29 cellular contexts compared by ENCODE assay signal in genomic region chr14:58964598-58964928, GRCh38.
"Had no signal": no experiment of that assay in that cellular context is flagged by ENCODE, and none has a peak within 500 bp of the region (broad histone marks: within the 10 kb centered on the region; RNA-seq: fewer than 3 reads in every experiment).

No MANE protein-coding gene starts in this region.

- H3K36me3 ChIP-seq: adrenal gland, brain microvascular endothelial cell, Peyer's patch, SJSA1 had no signal

- DNase-seq: activated CD4-positive, alpha-beta T cell treated with anti-CD3 and anti-CD28 coated beads for 36 hours; activated CD4-positive, alpha-beta T cell treated with anti-CD3 and anti-CD28 coated beads, Interleukin-2, amount 10 ng/mL, durations not matched to agents 7 days and 5 days; activated CD4-positive, alpha-beta T cell treated with anti-CD3 and anti-CD28 coated beads, Interleukin-2, amount 50 U/mL, for 48 hours; activated CD8-positive, alpha-beta T cell treated with anti-CD3 and anti-CD28 coated beads, Interleukin-2, amount 10 ng/mL, durations not matched to agents 7 days and 5 days; activated gamma-delta T cell; activated naive CD4-positive, alpha-beta T cell treated with anti-CD3 and anti-CD28 coated beads for 36 hours; activated T-cell treated with anti-CD3 and anti-CD28 coated beads, Interleukin-2, amount 50 U/mL, for 24 hours; adrenal gland; brain microvascular endothelial cell; central memory CD4-positive, alpha-beta T cell; Karpas-422; KBM-7; NCI-H1417 treated with DMSO at 0.1 percent for 48 hours; NCI-H1694 treated with DMSO at 0.1 percent for 48 hours; NCI-H2029; NCI-H2107; NCI-H226; NCI-H446 treated with DMSO at 0.1 percent for 48 hours; NCI-H524; NK-92 treated with Interleukin-12 subunit alpha and Interleukin-12 subunit beta, amount 100 ng/mL, for 24 hours; PC-3; Peyer's patch; RPMI8226; SHP77 treated with DMSO at 0.1 percent for 48 hours; SK-N-SH had no signal

- ATAC-seq: activated CD4-positive, alpha-beta T cell treated with anti-CD3 and anti-CD28 coated beads for 36 hours; activated CD4-positive, CD25-positive, alpha-beta regulatory T cell treated with anti-CD3 and anti-CD28 coated beads, Interleukin-2, amount 50 U/mL, for 24 hours; activated CD8-positive, alpha-beta T cell treated with anti-CD3 and anti-CD28 coated beads, Interleukin-2, amount 10 ng/mL, durations not matched to agents 7 days and 5 days; activated naive CD4-positive, alpha-beta T cell treated with anti-CD3 and anti-CD28 coated beads, Interleukin-2, amount 50 U/mL, for 72 hours; PC-3 had no signal

- H3K4me1 ChIP-seq: Peyer's patch, SJSA1 had no signal

- H3K27me3 ChIP-seq: adrenal gland, brain microvascular endothelial cell, Peyer's patch, SJSA1 had no signal

- H3K4me3 ChIP-seq: adrenal gland, Peyer's patch, SJSA1 had no signal

- H3K9me3 ChIP-seq: adrenal gland, Peyer's patch, SJSA1, SK-N-SH had no signal

- H3K27ac ChIP-seq: adrenal gland, brain microvascular endothelial cell, Peyer's patch, SJSA1 had no signal

- FAIRE-seq: TTC549 had no signal

- H3K9ac ChIP-seq: SK-N-SH had no signal
